Comparison of ENCODE assay signal across 1 cellular context in the genomic region with DNA sequence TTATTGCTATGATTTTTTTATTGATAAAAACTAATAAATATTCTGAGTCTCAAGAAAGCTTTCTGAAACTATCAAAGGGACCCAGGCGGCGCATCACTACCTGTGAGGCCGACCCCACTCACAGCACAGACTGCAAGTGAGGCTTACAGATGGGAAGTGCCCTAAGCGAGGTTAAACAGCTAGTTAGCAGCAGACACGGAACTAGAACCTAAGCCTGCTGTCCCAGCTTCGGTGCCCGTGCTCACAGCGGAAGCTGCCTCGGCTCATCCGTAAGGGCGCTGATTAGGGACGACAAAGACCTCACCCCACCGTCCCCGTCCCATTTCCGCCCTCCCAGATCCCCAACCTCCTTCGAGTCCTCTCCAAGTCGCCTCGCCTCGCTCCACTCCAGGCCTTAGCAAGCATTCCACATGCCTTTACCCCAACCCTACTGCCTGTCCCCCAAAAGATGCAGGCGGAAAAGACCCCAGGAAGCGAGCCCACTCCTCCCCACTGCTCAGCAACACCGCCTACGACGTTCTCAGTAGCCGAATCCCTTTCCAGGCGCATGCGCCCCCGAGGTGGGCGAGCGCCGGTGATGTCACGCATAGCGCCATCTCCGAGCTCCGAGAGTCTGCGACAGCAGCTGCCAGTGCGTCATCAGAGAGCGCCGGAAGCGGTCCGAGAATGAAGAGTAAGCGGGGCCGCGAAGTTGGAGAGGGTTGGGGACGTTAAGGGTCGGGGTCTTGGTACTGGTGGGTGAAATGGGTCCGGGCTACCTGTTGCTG.
TF ChIP-seq lines count a peak whose summit lies in the region.

Gene POP4 (plus strand): TSS at position 631 of the 767 bp plus-strand sequence. CDS start 36 bp downstream, at position 667.

TF ChIP-seq in K562, 482 proteins besides CTCF, POLR2A, EP300 and RAD21 (continued from another document and continues in another):
- TF ChIP-seq, protein P1, sequence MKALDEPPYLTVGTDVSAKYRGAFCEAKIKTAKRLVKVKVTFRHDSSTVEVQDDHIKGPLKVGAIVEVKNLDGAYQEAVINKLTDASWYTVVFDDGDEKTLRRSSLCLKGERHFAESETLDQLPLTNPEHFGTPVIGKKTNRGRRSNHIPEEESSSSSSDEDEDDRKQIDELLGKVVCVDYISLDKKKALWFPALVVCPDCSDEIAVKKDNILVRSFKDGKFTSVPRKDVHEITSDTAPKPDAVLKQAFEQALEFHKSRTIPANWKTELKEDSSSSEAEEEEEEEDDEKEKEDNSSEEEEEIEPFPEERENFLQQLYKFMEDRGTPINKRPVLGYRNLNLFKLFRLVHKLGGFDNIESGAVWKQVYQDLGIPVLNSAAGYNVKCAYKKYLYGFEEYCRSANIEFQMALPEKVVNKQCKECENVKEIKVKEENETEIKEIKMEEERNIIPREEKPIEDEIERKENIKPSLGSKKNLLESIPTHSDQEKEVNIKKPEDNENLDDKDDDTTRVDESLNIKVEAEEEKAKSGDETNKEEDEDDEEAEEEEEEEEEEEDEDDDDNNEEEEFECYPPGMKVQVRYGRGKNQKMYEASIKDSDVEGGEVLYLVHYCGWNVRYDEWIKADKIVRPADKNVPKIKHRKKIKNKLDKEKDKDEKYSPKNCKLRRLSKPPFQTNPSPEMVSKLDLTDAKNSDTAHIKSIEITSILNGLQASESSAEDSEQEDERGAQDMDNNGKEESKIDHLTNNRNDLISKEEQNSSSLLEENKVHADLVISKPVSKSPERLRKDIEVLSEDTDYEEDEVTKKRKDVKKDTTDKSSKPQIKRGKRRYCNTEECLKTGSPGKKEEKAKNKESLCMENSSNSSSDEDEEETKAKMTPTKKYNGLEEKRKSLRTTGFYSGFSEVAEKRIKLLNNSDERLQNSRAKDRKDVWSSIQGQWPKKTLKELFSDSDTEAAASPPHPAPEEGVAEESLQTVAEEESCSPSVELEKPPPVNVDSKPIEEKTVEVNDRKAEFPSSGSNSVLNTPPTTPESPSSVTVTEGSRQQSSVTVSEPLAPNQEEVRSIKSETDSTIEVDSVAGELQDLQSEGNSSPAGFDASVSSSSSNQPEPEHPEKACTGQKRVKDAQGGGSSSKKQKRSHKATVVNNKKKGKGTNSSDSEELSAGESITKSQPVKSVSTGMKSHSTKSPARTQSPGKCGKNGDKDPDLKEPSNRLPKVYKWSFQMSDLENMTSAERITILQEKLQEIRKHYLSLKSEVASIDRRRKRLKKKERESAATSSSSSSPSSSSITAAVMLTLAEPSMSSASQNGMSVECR (CRISPR knock-in tag; IDR thresholded peaks at IDR 0.05) = peak; percentile 88
- peak; percentile 54; the same call in 1 of the 2 replicates for TF ChIP-seq OTX1 (CRISPR knock-in tag; IDR thresholded peaks at IDR 0.05)
- no peak for TF ChIP-seq ZNF133 (CRISPR knock-in tag; IDR thresholded peaks at IDR 0.05)
- TF ChIP-seq ZNF75A (CRISPR knock-in tag; IDR thresholded peaks at IDR 0.05) = no peak
- no peak for TF ChIP-seq CAMTA2 (CRISPR knock-in tag; conservative IDR thresholded peaks at IDR 0.05)
- peak; percentile 36; the same call in 1 of the 2 replicates for TF ChIP-seq CBX1 (IDR thresholded peaks at IDR 0.05; ENCODE audit: low read depth)
- TF ChIP-seq ZNF384 (IDR thresholded peaks at IDR 0.05; ENCODE audit: low read depth, low read length) = 0 out of 2 replicates have a peak, but pooled peaks have one; percentile 14
- TF ChIP-seq, protein P2, sequence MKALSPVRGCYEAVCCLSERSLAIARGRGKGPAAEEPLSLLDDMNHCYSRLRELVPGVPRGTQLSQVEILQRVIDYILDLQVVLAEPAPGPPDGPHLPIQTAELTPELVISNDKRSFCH (CRISPR knock-in tag; IDR thresholded peaks at IDR 0.05) = no peak
- TF ChIP-seq, protein P2 (tag; IDR thresholded peaks at IDR 0.05) = no peak
- no peak for TF ChIP-seq CEBPB (tag; IDR thresholded peaks at IDR 0.05)
- TF ChIP-seq PBX2 (CRISPR knock-in tag; IDR thresholded peaks at IDR 0.05; ENCODE audit: low read depth) = no peak
- TF ChIP-seq PBX2 (tag; conservative IDR thresholded peaks at IDR 0.05; ENCODE audit: low read depth) = no peak
- no peak for TF ChIP-seq ZNF507 (tag; conservative IDR thresholded peaks at IDR 0.05)
- no peak for TF ChIP-seq PPARD (CRISPR knock-in tag; IDR thresholded peaks at IDR 0.05)
- TF ChIP-seq CREM (IDR thresholded peaks at IDR 0.05; ENCODE audit: low read depth) = peak; percentile 100
- no peak for TF ChIP-seq ZNF212 (CRISPR knock-in tag; IDR thresholded peaks at IDR 0.05)
- TF ChIP-seq ZNF830 (CRISPR knock-in tag; IDR thresholded peaks at IDR 0.05) = no peak
- no peak; the same call in 1 of the 2 replicates for TF ChIP-seq GATAD2A (IDR thresholded peaks at IDR 0.05)
- TF ChIP-seq POU5F1 (IDR thresholded peaks at IDR 0.05; ENCODE audit: borderline replicate concordance, low read depth, low read length, partially characterized antibody) = peak; percentile 80
- TF ChIP-seq E2F3 (CRISPR knock-in tag; IDR thresholded peaks at IDR 0.05) = no peak
- TF ChIP-seq, protein P3, sequence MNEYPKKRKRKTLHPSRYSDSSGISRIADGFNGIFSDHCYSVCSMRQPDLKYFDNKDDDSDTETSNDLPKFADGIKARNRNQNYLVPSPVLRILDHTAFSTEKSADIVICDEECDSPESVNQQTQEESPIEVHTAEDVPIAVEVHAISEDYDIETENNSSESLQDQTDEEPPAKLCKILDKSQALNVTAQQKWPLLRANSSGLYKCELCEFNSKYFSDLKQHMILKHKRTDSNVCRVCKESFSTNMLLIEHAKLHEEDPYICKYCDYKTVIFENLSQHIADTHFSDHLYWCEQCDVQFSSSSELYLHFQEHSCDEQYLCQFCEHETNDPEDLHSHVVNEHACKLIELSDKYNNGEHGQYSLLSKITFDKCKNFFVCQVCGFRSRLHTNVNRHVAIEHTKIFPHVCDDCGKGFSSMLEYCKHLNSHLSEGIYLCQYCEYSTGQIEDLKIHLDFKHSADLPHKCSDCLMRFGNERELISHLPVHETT (CRISPR knock-in tag; conservative IDR thresholded peaks at IDR 0.05 in 1 of 2, IDR thresholded peaks at IDR 0.05 in 1 of 2) = no peak
- TF ChIP-seq ZNF318 (IDR thresholded peaks at IDR 0.05; ENCODE audit: borderline replicate concordance in 1 of 2, low read depth in 1 of 2) = no peak
- TF ChIP-seq FOXJ3 (CRISPR knock-in tag; IDR thresholded peaks at IDR 0.05) = no peak
- TF ChIP-seq POLR2H (tag; IDR thresholded peaks at IDR 0.05; ENCODE audit: low read depth) = peak; percentile 91
- TF ChIP-seq SREBF1 (IDR thresholded peaks at IDR 0.05; ENCODE audit: borderline replicate concordance, low read depth, low read length) = no peak; the same call in 1 of the 2 replicates
- peak; percentile 44; the same call in 1 of the 2 replicates for TF ChIP-seq CHD2 (IDR thresholded peaks at IDR 0.05; ENCODE audit: low read depth, low read length)
- peak; percentile 99 for TF ChIP-seq CREB1 (IDR thresholded peaks at IDR 0.05)
- peak; percentile 99 for TF ChIP-seq CREB1 (CRISPR knock-in tag; IDR thresholded peaks at IDR 0.05)
- TF ChIP-seq NR3C1 (CRISPR knock-in tag; IDR thresholded peaks at IDR 0.05) = no peak
- no peak for TF ChIP-seq MEF2A (IDR thresholded peaks at IDR 0.05; ENCODE audit: control insufficient read depth, low read depth, low read length)
- TF ChIP-seq HNRNPUL1 (IDR thresholded peaks at IDR 0.05; ENCODE audit: low read length) = no peak
- TF ChIP-seq CHD1 (IDR thresholded peaks at IDR 0.05; ENCODE audit: low read length) = no peak
- TF ChIP-seq RCOR1 (IDR thresholded peaks at IDR 0.05; ENCODE audit: borderline replicate concordance in 1 of 2, low read depth in 2 of 2, low read length in 2 of 2) = peak in 1 of 2 experiments; percentile 54; a peak in 1 of 4 replicates
- peak; percentile 37; the same call in 1 of the 2 replicates for TF ChIP-seq CEBPZ (IDR thresholded peaks at IDR 0.05; ENCODE audit: borderline replicate concordance, low read depth, low read length)
- peak; percentile 87 for TF ChIP-seq SMAD1 (IDR thresholded peaks at IDR 0.05; ENCODE audit: low read depth, low read length, partially characterized antibody)
